11 cellular contexts compared by ENCODE assay signal in genomic region chr6:13766201-13766634, GRCh38. TPM values are rescaled to one million over a fixed set of nuclear protein-coding genes. Genes with fewer than 3 reads are reported as not detected.
DNase-seq lines count a peak whose midpoint lies in the region; ATAC-seq, FAIRE-seq and TF ChIP-seq lines count a peak whose summit lies in the region.
"Had no signal": no experiment of that assay in that cellular context is flagged by ENCODE, and none has a peak within 500 bp of the region (broad histone marks: within the 10 kb centered on the region; RNA-seq: fewer than 3 reads in every experiment).

No MANE protein-coding gene starts in this region.

- no peak overlapping the region for H3K27ac Mint-ChIP-seq in CD4-positive, alpha-beta memory T cell
- H3K27ac Mint-ChIP-seq: natural killer cell had no signal

- no peaks in the 10 kb centered on the region for H3K27me3 Mint-ChIP-seq in CD4-positive, alpha-beta memory T cell

- H3K4me3 ChIP-seq in small intestine (ENCODE audit: low read depth in 1 of 2, low read length in 2 of 2) = no peak overlapping the region
- H3K4me3 ChIP-seq in CD4-positive, alpha-beta memory T cell (ENCODE audit: low read length in 2 of 2) = no peak overlapping the region

- H3K4me1 ChIP-seq in small intestine (ENCODE audit: control insufficient read depth in 2 of 2, insufficient read depth in 1 of 2, low read depth in 1 of 2, low read length in 1 of 2) = peaks cover 0 to 4% of the 10 kb centered on the region in 2 donors
- peaks cover 21% of the 10 kb centered on the region for H3K4me1 ChIP-seq in CD4-positive, alpha-beta memory T cell (ENCODE audit: insufficient read depth, low read length)

- no peak for TF ChIP-seq CTCF in GM20000 (IDR thresholded peaks at IDR 0.05; ENCODE audit: extremely low read depth, missing control alignments)

- FAIRE-seq in small intestine (lab: Jason Lieb, UNC) = no peak
- FAIRE-seq: GM18507 had no signal

- ATAC-seq in sciatic nerve (peak; percentile 42), GM19452 (IDR thresholded peaks at IDR 0.05; ENCODE audit: unreplicated experiment) (no peak)
- ATAC-seq: natural killer cell had no signal

- CTCF ChIA-PET in CD4-positive, alpha-beta memory T cell (lab: Charles Lee; ENCODE audit: partially characterized antibody) = interaction anchor here (1.1 kb wide), 1 partner anchor 151 kb away, joined by 3 read pairs; the partner anchor contains the start of gene NOL7

- 66 to 72% (median 69%) methylated on average over 5 of the region's 5 CpGs for WGBS in small intestine, 3 donors

- peak; percentile 16 for DNase-seq in GM20000 (ENCODE audit: low spot score)
- DNase-seq in NCI-H82 (lab: John Stamatoyannopoulos, UW) = peak; percentile 88
- peak; percentile 60 for DNase-seq in dedifferentiated amniotic fluid mesenchymal stem cell (ENCODE audit: extremely low spot score)
- DNase-seq in sciatic nerve (ENCODE audit: low spot score) = peak; percentile 36
- DNase-seq in small intestine = no peak
- no peak for DNase-seq in CD4-positive, alpha-beta memory T cell
- DNase-seq: natural killer cell, SHP77 treated with DMSO at 0.1 percent for 48 hours had no signal

- no peaks in the 10 kb centered on the region for H3K36me3 ChIP-seq in small intestine (ENCODE audit: control insufficient read depth in 2 of 2, insufficient read depth in 2 of 2, low read length in 2 of 2)
- no peaks in the 10 kb centered on the region for H3K36me3 ChIP-seq in CD4-positive, alpha-beta memory T cell (ENCODE audit: insufficient read depth, low read length)

- no peaks in the 10 kb centered on the region for H3K9me3 ChIP-seq in small intestine (ENCODE audit: control insufficient read depth, low read depth)
- no peaks in the 10 kb centered on the region for H3K9me3 ChIP-seq in CD4-positive, alpha-beta memory T cell (ENCODE audit: control insufficient read depth in 1 of 2, low read length in 2 of 2)

- intact Hi-C loops in sciatic nerve (cut with DNase I) = no loop called here
- intact Hi-C loops in CD4-positive, alpha-beta memory T cell (cut with micrococcal nuclease) = loop anchor here (2.0 to 10.0 kb wide), 3 partner anchors 39 to 311 kb away; partner anchors contain the start of gene NOL7

- H3K4me1 Mint-ChIP-seq in CD4-positive, alpha-beta memory T cell = peaks cover 26 to 52% (median 36%) of the 10 kb centered on the region in 4 donors

- H3K27me3 ChIP-seq in small intestine (ENCODE audit: control insufficient read depth in 2 of 2, insufficient read depth in 2 of 2, low read length in 2 of 2) = no peaks in the 10 kb centered on the region
- no peaks in the 10 kb centered on the region for H3K27me3 ChIP-seq in CD4-positive, alpha-beta memory T cell (ENCODE audit: insufficient read depth, low read length)

- no peaks in the 10 kb centered on the region for H3K9me3 Mint-ChIP-seq in CD4-positive, alpha-beta memory T cell
- H3K9me3 Mint-ChIP-seq: IgD-negative memory B cell, natural killer cell had no signal

- H3K36me3 Mint-ChIP-seq in CD4-positive, alpha-beta memory T cell = no peaks in the 10 kb centered on the region
- H3K36me3 Mint-ChIP-seq: IgD-negative memory B cell, natural killer cell had no signal

- peak overlapping the region in 3 of 8 donors; percentile 7 to 29 (median 17) for H3K4me3 Mint-ChIP-seq in CD4-positive, alpha-beta memory T cell

- H3K27ac ChIP-seq in small intestine (ENCODE audit: low read depth in 1 of 2, low read length in 1 of 2) = no peak overlapping the region
- no peak overlapping the region for H3K27ac ChIP-seq in CD4-positive, alpha-beta memory T cell (ENCODE audit: low read depth, low read length)

- POLR2A ChIA-PET in CD4-positive, alpha-beta memory T cell (lab: Charles Lee; ENCODE audit: partially characterized antibody) = interaction anchor here (5.5 kb wide), 1 partner anchor 56 kb away, joined by 35 read pairs; the partner anchor contains the start of gene RANBP9

RNA-seq across cellular contexts. Expression of gene MCUR1, which starts 48.1 kb away (rescaled TPM):
- 22.7 TPM for total RNA-seq in sciatic nerve
- 10 to 100 TPM; 15.6 to 83.2 (median 67.8) TPM for polyA plus RNA-seq in small intestine
- 10 to 100 TPM; 11.3 to 11.5 TPM for total RNA-seq in CD4-positive, alpha-beta memory T cell
- 10 to 100 TPM in 1 of 2 donors, 1 to 10 TPM in 1; 5.9 to 11.6 TPM for polyA plus RNA-seq in CD4-positive, alpha-beta memory T cell

RNA-seq across cellular contexts. Expression of gene RANBP9, which starts 54.6 kb away (rescaled TPM):
- total RNA-seq in sciatic nerve = 41.8 TPM
- polyA plus RNA-seq in small intestine = 10 to 100 TPM; 14.1 to 22.4 (median 14.6) TPM
- total RNA-seq in CD4-positive, alpha-beta memory T cell = 10 to 100 TPM; 51.1 to 52.9 TPM
- 1 to 10 TPM; 3.4 to 8.8 TPM for polyA plus RNA-seq in CD4-positive, alpha-beta memory T cell

Comparison
In these comparisons a context has a peak if more than half of its experiments do, and no peak if none do; other contexts are left out.
1. DNase-seq: peak in GM20000 (single experiment), NCI-H82 (single experiment), dedifferentiated amniotic fluid mesenchymal stem cell (single experiment) and sciatic nerve (single experiment); none in small intestine (single experiment) and CD4-positive, alpha-beta memory T cell (0 of 5).